Comparison of ENCODE assay signal across 16 cellular contexts in the genomic region with DNA sequence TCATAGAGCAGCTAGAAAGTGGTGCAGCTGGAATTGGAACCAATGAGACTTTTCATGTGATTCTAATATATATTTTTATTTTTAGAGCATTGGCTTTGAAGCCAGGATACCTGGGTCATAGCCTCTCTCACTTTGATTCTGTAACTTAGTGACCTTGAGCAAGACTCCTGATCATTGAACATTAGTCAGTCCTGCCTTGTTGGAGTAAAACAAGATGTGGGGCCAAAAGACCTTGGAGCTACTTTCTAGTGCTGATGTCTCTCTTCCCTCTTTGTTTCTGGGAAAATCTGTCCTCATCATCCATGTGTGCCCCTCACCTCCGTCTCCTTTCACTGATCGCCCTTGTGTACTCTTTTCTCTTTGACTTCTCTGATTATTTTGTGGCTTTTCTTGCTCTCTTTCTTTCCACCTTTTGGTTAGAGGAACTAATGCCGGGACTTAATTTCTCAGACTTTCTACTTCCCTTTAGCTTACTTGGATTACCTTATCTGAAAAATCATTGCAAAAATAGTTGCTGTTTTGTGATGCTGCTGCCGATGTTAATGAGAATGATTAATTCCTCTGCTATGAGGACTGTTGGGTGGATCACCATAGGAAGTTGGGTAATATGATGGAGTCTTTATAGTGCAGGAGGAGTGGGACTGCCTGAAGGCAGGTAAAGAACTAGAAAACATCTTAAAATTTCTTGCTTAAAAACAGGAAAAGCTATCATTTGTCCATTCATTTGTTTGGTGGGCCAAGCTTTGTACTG.
A peak's percentile ranks its signal among the peaks of the same experiment; 100 is the strongest.
DNase-seq lines count a peak whose midpoint lies in the region; ATAC-seq and TF ChIP-seq lines count a peak whose summit lies in the region.
"Had no signal": no experiment of that assay in that cellular context is flagged by ENCODE, and none has a peak within 500 bp of the region (broad histone marks: within the 10 kb centered on the region; RNA-seq: fewer than 3 reads in every experiment).

No MANE protein-coding gene starts in this region.

- no peak overlapping the region for H2AFZ ChIP-seq in Karpas-422 (ENCODE audit: low read length)

- H3K27ac ChIP-seq in breast epithelium (no peak overlapping the region), Karpas-422 (ENCODE audit: low read length) (no peak overlapping the region)
- H3K27ac ChIP-seq: suprapubic skin had no signal

- BruUV-seq in MCF 10A (replicated peaks; lab: Mats Ljungman, UMichigan), result no TSS peak

- H3K27ac Mint-ChIP-seq in MCF 10A (ENCODE audit: low read depth, unreplicated experiment), result peak overlapping the region; percentile 68
- no peak overlapping the region for H3K27ac Mint-ChIP-seq in natural killer cell treated with Interleukin-12 subunit alpha and Interleukin-12 subunit beta and Interleukin-15 and Interleukin-18, amount 100 ng/mL, for 72 hours
- H3K27ac Mint-ChIP-seq: activated CD4-positive, alpha-beta memory T cell treated with anti-CD3 and anti-CD28 coated beads, Interleukin-2, amount 10 ng/mL, durations not matched to agents 7 days and 5 days; endodermal cell had no signal

- H3K27me3 ChIP-seq in breast epithelium (no peaks in the 10 kb centered on the region), adipocyte (replicated peaks; ENCODE audit: control insufficient read depth, insufficient read depth, low read length) (peaks cover 10% of the 10 kb centered on the region), Karpas-422 (ENCODE audit: low read length) (no peaks in the 10 kb centered on the region; the same call in 1 of the 2 replicates)

- no peak overlapping the region for H3K9ac ChIP-seq in adipocyte (ENCODE audit: low read length)
- H3K9ac ChIP-seq in Karpas-422 (ENCODE audit: low read length), result no peak overlapping the region

- H3K9me3 ChIP-seq in breast epithelium (no peaks in the 10 kb centered on the region), adipocyte (ENCODE audit: control insufficient read depth, low read length) (no peaks in the 10 kb centered on the region), Karpas-422 (ENCODE audit: low read length) (no peaks in the 10 kb centered on the region)
- H3K9me3 ChIP-seq: suprapubic skin had no signal

- no peaks in the 10 kb centered on the region for H3K36me3 Mint-ChIP-seq in MCF 10A (ENCODE audit: insufficient read depth, unreplicated experiment)
- H3K36me3 Mint-ChIP-seq in natural killer cell treated with Interleukin-12 subunit alpha and Interleukin-12 subunit beta and Interleukin-15 and Interleukin-18, amount 100 ng/mL, for 72 hours, result no peaks in the 10 kb centered on the region
- H3K36me3 Mint-ChIP-seq: brain had no signal

- no peaks in the 10 kb centered on the region for H3K79me2 ChIP-seq in Karpas-422 (ENCODE audit: low read length)

- CTCF ChIA-PET in MCF 10A (lab: Yijun Ruan, JAX), result interaction anchor here (0.5 to 1.6 kb wide), 11 partner anchors 14 to 839 kb away, joined by 3 to 7 read pairs (median 3); no protein-coding TSS in a partner anchor

- H3K36me3 ChIP-seq in breast epithelium (no peaks in the 10 kb centered on the region), adipocyte (ENCODE audit: control insufficient read depth, insufficient read depth, low read length, severe bottlenecking) (no peaks in the 10 kb centered on the region), Karpas-422 (ENCODE audit: insufficient read depth, low read length) (no peaks in the 10 kb centered on the region)
- H3K36me3 ChIP-seq: suprapubic skin had no signal

- no peak for TF ChIP-seq POLR2A in breast epithelium (IDR thresholded peaks at IDR 0.05)

- peak; percentile 62 for DNase-seq in MCF 10A (ENCODE audit: unreplicated experiment)
- DNase-seq in breast epithelium (ENCODE audit: low spot score in 2 of 2), result no peak
- peak; percentile 45 for DNase-seq in adipocyte (ENCODE audit: low read depth)
- peak; percentile 56 to 78 for DNase-seq in foreskin fibroblast
- no peak for DNase-seq in NCI-H2029 treated with DMSO at 0.1 percent for 48 hours (lab: John Stamatoyannopoulos, UW)
- DNase-seq in Karpas-422, result no peak
- DNase-seq in natural killer cell treated with Interleukin-12 subunit alpha and Interleukin-12 subunit beta and Interleukin-15 and Interleukin-18, amount 100 ng/mL, for 72 hours (ENCODE audit: low spot score), result no peak
- DNase-seq: activated CD4-positive, alpha-beta memory T cell treated with anti-CD3 and anti-CD28 coated beads, Interleukin-2, amount 10 ng/mL, durations not matched to agents 7 days and 5 days; endodermal cell; NCI-H1436; NCI-H524; SHP77; stimulated activated CD4-positive, alpha-beta T cell treated with anti-CD3 and anti-CD28 coated beads, Interleukin-12 subunit alpha, Interleukin-12 subunit beta, amount 100 ng/mL, for 4 hours had no signal

- intact Hi-C loops in MCF 10A (cut with micrococcal nuclease), result loop anchor here (5.0 kb wide), 1 partner anchor 246 kb away; no protein-coding TSS in a partner anchor
- intact Hi-C loops in breast epithelium (cut with DNase I; ENCODE audit: low total_unique reads), result no loop called here

- H3K4me1 ChIP-seq in breast epithelium (no peaks in the 10 kb centered on the region), adipocyte (ENCODE audit: control insufficient read depth, insufficient read depth, low read length) (peaks cover 14% of the 10 kb centered on the region), Karpas-422 (ENCODE audit: low read length) (no peaks in the 10 kb centered on the region)
- H3K4me1 ChIP-seq: suprapubic skin had no signal

- no peak overlapping the region for H3K4me3 Mint-ChIP-seq in MCF 10A (ENCODE audit: unreplicated experiment)
- no peak overlapping the region for H3K4me3 Mint-ChIP-seq in natural killer cell treated with Interleukin-12 subunit alpha and Interleukin-12 subunit beta and Interleukin-15 and Interleukin-18, amount 100 ng/mL, for 72 hours
- H3K4me3 Mint-ChIP-seq: activated CD4-positive, alpha-beta memory T cell treated with anti-CD3 and anti-CD28 coated beads, Interleukin-2, amount 10 ng/mL, durations not matched to agents 7 days and 5 days; brain; endodermal cell had no signal

- POLR2A ChIA-PET in MCF 10A (lab: Yijun Ruan, JAX), result interaction anchor here (0.6 to 1.8 kb wide), 14 partner anchors 9 to 1121 kb away, joined by 3 to 9 read pairs (median 3); partner anchors contain the start of genes C1orf226 and NOS1AP

- H3K9me2 ChIP-seq in Karpas-422 (replicated peaks; ENCODE audit: insufficient read depth, low read length), result no peaks in the 10 kb centered on the region

- TF ChIP-seq CTCF in MCF 10A (IDR thresholded peaks at IDR 0.05; ENCODE audit: unreplicated experiment) (no peak), breast epithelium (IDR thresholded peaks at IDR 0.05) (no peak), foreskin fibroblast (IDR thresholded peaks at IDR 0.05; ENCODE audit: low read depth, low read length) (no peak)

- H3K4me3 ChIP-seq in breast epithelium (no peak overlapping the region), adipocyte (ENCODE audit: low read length) (no peak overlapping the region), foreskin fibroblast (ENCODE audit: low read depth in 1 of 2, low read length in 2 of 2) (no peak overlapping the region), Karpas-422 (ENCODE audit: low read length) (no peak overlapping the region)
- H3K4me3 ChIP-seq: suprapubic skin had no signal

- H4K20me1 ChIP-seq in Karpas-422 (ENCODE audit: insufficient read depth, low read depth, low read length), result no peaks in the 10 kb centered on the region

- H3K9me3 Mint-ChIP-seq in MCF 10A (ENCODE audit: unreplicated experiment), result no peaks in the 10 kb centered on the region
- H3K9me3 Mint-ChIP-seq in natural killer cell treated with Interleukin-12 subunit alpha and Interleukin-12 subunit beta and Interleukin-15 and Interleukin-18, amount 100 ng/mL, for 72 hours, result no peaks in the 10 kb centered on the region
- H3K9me3 Mint-ChIP-seq: activated CD4-positive, alpha-beta memory T cell treated with anti-CD3 and anti-CD28 coated beads, Interleukin-2, amount 10 ng/mL, durations not matched to agents 7 days and 5 days; endodermal cell had no signal

- H3K4me1 Mint-ChIP-seq in MCF 10A (ENCODE audit: insufficient read depth, unreplicated experiment), result peaks cover 27% of the 10 kb centered on the region
- peaks cover 10 to 19% of the 10 kb centered on the region in 2 donors for H3K4me1 Mint-ChIP-seq in natural killer cell treated with Interleukin-12 subunit alpha and Interleukin-12 subunit beta and Interleukin-15 and Interleukin-18, amount 100 ng/mL, for 72 hours (ENCODE audit: low read depth in 2 of 2)
- H3K4me1 Mint-ChIP-seq: activated CD4-positive, alpha-beta memory T cell treated with anti-CD3 and anti-CD28 coated beads, Interleukin-2, amount 10 ng/mL, durations not matched to agents 7 days and 5 days had no signal

- H3K4me2 ChIP-seq in Karpas-422 (ENCODE audit: low read depth, low read length, poor library complexity, severe bottlenecking), result no peak overlapping the region

- ATAC-seq in GM21723 (IDR thresholded peaks at IDR 0.05; ENCODE audit: unreplicated experiment), result no peak
- no peak for ATAC-seq in natural killer cell treated with Interleukin-12 subunit alpha and Interleukin-12 subunit beta and Interleukin-15 and Interleukin-18, amount 100 ng/mL, for 72 hours

- H3K27me3 Mint-ChIP-seq in MCF 10A (ENCODE audit: insufficient read depth, unreplicated experiment), result no peaks in the 10 kb centered on the region
- H3K27me3 Mint-ChIP-seq in natural killer cell treated with Interleukin-12 subunit alpha and Interleukin-12 subunit beta and Interleukin-15 and Interleukin-18, amount 100 ng/mL, for 72 hours, result peaks cover 22 to 35% of the 10 kb centered on the region in 2 donors
- H3K27me3 Mint-ChIP-seq: brain had no signal

Comparison
In these comparisons a context has a peak if more than half of its experiments do, and no peak if none do; other contexts are left out.
1. DNase-seq: peak in MCF 10A (single experiment), adipocyte (single experiment) and foreskin fibroblast (2 of 2); none in breast epithelium (0 of 2), NCI-H2029 treated with DMSO at 0.1 percent for 48 hours (single experiment), Karpas-422 (single experiment) and natural killer cell treated with Interleukin-12 subunit alpha and Interleukin-12 subunit beta and Interleukin-15 and Interleukin-18, amount 100 ng/mL, for 72 hours (single experiment).